Comparison of ENCODE assay signal across 2 cellular contexts in the genomic region with DNA sequence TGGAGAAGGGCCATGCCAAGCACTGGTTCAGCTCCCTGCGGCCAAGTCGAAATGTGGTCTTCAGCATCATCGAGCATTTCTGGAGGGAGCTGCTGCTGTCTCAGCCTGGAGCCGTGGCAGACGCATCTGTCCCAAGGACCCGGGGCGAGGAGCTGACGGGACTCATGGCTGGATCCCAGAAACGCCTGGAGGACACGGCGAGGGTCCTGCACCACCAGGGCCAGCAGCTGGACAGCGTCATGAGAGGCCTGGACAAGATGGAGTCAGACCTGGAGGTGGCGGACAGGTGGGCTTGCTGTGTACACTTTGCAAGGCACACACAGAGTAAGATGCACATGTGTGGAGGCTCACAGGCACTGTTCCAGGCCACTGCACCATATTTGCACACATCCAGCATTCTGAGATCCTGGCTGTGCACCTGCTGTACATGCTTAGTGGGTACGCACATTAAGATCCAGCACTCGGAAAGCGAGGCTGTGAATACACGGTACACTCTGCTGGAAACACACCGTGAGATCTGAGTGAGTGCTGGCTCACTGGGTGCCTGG.
TF ChIP-seq lines count a peak whose summit lies in the region.

No MANE protein-coding gene starts in this region.

TF ChIP-seq in HEK293, 187 proteins besides CTCF, POLR2A, EP300 and RAD21:
- TF ChIP-seq ZNF133 (tag by site-specific recombination; IDR thresholded peaks at IDR 0.05): no peak
- TF ChIP-seq, protein P1, sequence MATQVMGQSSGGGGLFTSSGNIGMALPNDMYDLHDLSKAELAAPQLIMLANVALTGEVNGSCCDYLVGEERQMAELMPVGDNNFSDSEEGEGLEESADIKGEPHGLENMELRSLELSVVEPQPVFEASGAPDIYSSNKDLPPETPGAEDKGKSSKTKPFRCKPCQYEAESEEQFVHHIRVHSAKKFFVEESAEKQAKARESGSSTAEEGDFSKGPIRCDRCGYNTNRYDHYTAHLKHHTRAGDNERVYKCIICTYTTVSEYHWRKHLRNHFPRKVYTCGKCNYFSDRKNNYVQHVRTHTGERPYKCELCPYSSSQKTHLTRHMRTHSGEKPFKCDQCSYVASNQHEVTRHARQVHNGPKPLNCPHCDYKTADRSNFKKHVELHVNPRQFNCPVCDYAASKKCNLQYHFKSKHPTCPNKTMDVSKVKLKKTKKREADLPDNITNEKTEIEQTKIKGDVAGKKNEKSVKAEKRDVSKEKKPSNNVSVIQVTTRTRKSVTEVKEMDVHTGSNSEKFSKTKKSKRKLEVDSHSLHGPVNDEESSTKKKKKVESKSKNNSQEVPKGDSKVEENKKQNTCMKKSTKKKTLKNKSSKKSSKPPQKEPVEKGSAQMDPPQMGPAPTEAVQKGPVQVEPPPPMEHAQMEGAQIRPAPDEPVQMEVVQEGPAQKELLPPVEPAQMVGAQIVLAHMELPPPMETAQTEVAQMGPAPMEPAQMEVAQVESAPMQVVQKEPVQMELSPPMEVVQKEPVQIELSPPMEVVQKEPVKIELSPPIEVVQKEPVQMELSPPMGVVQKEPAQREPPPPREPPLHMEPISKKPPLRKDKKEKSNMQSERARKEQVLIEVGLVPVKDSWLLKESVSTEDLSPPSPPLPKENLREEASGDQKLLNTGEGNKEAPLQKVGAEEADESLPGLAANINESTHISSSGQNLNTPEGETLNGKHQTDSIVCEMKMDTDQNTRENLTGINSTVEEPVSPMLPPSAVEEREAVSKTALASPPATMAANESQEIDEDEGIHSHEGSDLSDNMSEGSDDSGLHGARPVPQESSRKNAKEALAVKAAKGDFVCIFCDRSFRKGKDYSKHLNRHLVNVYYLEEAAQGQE (tag by site-specific recombination; IDR thresholded peaks at IDR 0.05): peak; percentile 85

TF ChIP-seq in K562, 482 proteins besides CTCF, POLR2A, EP300 and RAD21:
- TF ChIP-seq SIRT6 (IDR thresholded peaks at IDR 0.05; ENCODE audit: low read depth, low read length): no peak
- TF ChIP-seq, protein P2, sequence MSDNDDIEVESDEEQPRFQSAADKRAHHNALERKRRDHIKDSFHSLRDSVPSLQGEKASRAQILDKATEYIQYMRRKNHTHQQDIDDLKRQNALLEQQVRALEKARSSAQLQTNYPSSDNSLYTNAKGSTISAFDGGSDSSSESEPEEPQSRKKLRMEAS (CRISPR knock-in tag; IDR thresholded peaks at IDR 0.05): peak; percentile 21; the same call in 1 of the 2 replicates
- peak in 1 of 2 experiments; percentile 37; a peak in 1 of 4 replicates for TF ChIP-seq TEAD1 (CRISPR knock-in tag; IDR thresholded peaks at IDR 0.05)
- peak; percentile 22; the same call in 1 of the 2 replicates for TF ChIP-seq ZBTB1 (CRISPR knock-in tag; IDR thresholded peaks at IDR 0.05; ENCODE audit: borderline replicate concordance, low read depth)
- TF ChIP-seq, protein P3, sequence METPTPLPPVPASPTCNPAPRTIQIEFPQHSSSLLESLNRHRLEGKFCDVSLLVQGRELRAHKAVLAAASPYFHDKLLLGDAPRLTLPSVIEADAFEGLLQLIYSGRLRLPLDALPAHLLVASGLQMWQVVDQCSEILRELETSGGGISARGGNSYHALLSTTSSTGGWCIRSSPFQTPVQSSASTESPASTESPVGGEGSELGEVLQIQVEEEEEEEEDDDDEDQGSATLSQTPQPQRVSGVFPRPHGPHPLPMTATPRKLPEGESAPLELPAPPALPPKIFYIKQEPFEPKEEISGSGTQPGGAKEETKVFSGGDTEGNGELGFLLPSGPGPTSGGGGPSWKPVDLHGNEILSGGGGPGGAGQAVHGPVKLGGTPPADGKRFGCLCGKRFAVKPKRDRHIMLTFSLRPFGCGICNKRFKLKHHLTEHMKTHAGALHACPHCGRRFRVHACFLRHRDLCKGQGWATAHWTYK (CRISPR knock-in tag; IDR thresholded peaks at IDR 0.05): 0 out of 2 replicates have a peak, but pooled peaks have one; percentile 41
- TF ChIP-seq, protein P4, sequence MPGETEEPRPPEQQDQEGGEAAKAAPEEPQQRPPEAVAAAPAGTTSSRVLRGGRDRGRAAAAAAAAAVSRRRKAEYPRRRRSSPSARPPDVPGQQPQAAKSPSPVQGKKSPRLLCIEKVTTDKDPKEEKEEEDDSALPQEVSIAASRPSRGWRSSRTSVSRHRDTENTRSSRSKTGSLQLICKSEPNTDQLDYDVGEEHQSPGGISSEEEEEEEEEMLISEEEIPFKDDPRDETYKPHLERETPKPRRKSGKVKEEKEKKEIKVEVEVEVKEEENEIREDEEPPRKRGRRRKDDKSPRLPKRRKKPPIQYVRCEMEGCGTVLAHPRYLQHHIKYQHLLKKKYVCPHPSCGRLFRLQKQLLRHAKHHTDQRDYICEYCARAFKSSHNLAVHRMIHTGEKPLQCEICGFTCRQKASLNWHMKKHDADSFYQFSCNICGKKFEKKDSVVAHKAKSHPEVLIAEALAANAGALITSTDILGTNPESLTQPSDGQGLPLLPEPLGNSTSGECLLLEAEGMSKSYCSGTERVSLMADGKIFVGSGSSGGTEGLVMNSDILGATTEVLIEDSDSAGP (CRISPR knock-in tag; IDR thresholded peaks at IDR 0.05): 0 out of 2 replicates have a peak, but pooled peaks have one; percentile 13
- TF ChIP-seq CEBPG (CRISPR knock-in tag; IDR thresholded peaks at IDR 0.05): 0 out of 2 replicates have a peak, but pooled peaks have one; percentile 50
- no peak for TF ChIP-seq CEBPG (tag; conservative IDR thresholded peaks at IDR 0.05 in 1 of 2, IDR thresholded peaks at IDR 0.05 in 1 of 2)
- no peak for TF ChIP-seq TEAD4 (IDR thresholded peaks at IDR 0.05; ENCODE audit: low read length)
- 0 out of 2 replicates have a peak, but pooled peaks have one; percentile 45 for TF ChIP-seq TEAD4 (CRISPR knock-in tag; IDR thresholded peaks at IDR 0.05; ENCODE audit: borderline replicate concordance)
- no peak for TF ChIP-seq NCOA1 (IDR thresholded peaks at IDR 0.05; ENCODE audit: low read depth)
- TF ChIP-seq FOXA3 (CRISPR knock-in tag; conservative IDR thresholded peaks at IDR 0.05 in 1 of 2, IDR thresholded peaks at IDR 0.05 in 1 of 2): 0 out of 4 replicates have a peak, but pooled peaks of 1 of the 2 experiments have one; percentile 65
- TF ChIP-seq TCF3 (CRISPR knock-in tag; IDR thresholded peaks at IDR 0.05): no peak
- TF ChIP-seq ZNF311 (CRISPR knock-in tag; IDR thresholded peaks at IDR 0.05): no peak
- TF ChIP-seq, protein P5, sequence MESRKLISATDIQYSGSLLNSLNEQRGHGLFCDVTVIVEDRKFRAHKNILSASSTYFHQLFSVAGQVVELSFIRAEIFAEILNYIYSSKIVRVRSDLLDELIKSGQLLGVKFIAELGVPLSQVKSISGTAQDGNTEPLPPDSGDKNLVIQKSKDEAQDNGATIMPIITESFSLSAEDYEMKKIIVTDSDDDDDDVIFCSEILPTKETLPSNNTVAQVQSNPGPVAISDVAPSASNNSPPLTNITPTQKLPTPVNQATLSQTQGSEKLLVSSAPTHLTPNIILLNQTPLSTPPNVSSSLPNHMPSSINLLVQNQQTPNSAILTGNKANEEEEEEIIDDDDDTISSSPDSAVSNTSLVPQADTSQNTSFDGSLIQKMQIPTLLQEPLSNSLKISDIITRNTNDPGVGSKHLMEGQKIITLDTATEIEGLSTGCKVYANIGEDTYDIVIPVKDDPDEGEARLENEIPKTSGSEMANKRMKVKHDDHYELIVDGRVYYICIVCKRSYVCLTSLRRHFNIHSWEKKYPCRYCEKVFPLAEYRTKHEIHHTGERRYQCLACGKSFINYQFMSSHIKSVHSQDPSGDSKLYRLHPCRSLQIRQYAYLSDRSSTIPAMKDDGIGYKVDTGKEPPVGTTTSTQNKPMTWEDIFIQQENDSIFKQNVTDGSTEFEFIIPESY (CRISPR knock-in tag; IDR thresholded peaks at IDR 0.05): 0 out of 2 replicates have a peak, but pooled peaks have one; percentile 37
